Comparison of ENCODE assay signal across 10 cellular contexts in genomic region chr1:23904748-23905357, GRCh38. TPM values are rescaled to one million over a fixed set of nuclear protein-coding genes. Genes with fewer than 3 reads are reported as not detected.
A peak's percentile ranks its signal among the peaks of the same experiment; 100 is the strongest.
DNase-seq lines count a peak whose midpoint lies in the region; ATAC-seq, FAIRE-seq and TF ChIP-seq lines count a peak whose summit lies in the region.
"Had no signal": no experiment of that assay in that cellular context is flagged by ENCODE, and none has a peak within 500 bp of the region (broad histone marks: within the 10 kb centered on the region; RNA-seq: fewer than 3 reads in every experiment).

No MANE protein-coding gene starts in this region.

- H3K4me1 ChIP-seq in HAP-1 (no peaks in the 10 kb centered on the region), kidney (ENCODE audit: control insufficient read depth in 1 of 2, insufficient read depth in 1 of 2, low read depth in 1 of 2, low read length in 2 of 2) (peaks cover 0 to 4% of the 10 kb centered on the region in 2 donors)

- peak; percentile 35 for ATAC-seq in HG03095 (IDR thresholded peaks at IDR 0.05; ENCODE audit: unreplicated experiment)
- ATAC-seq: WTC11 had no signal

- H3K27ac Mint-ChIP-seq in activated CD4-positive, alpha-beta memory T cell treated with anti-CD3 and anti-CD28 coated beads for 36 hours: peak overlapping the region; percentile 1
- H3K27ac Mint-ChIP-seq: WTC11 had no signal

- intact Hi-C loops in activated CD4-positive, alpha-beta memory T cell treated with anti-CD3 and anti-CD28 coated beads for 36 hours (cut with micrococcal nuclease): loop anchor here (1.0 kb wide), 1 partner anchor 54 kb away; the partner anchor contains the start of gene PNRC2
- intact Hi-C loops in kidney (cut with DNase I): no loop called here

- in situ Hi-C loops in HAP-1 (cut with MboI; ENCODE audit: low sequenced_read_pairs): no loop called here

- H3K4me1 Mint-ChIP-seq in activated CD4-positive, alpha-beta memory T cell treated with anti-CD3 and anti-CD28 coated beads for 36 hours (ENCODE audit: low read depth): peaks cover 26% of the 10 kb centered on the region

- no peak for FAIRE-seq in kidney (lab: Jason Lieb, UNC)

- no peak overlapping the region for H3K9ac ChIP-seq in kidney (ENCODE audit: low read length in 2 of 2)

- peak; percentile 46 for DNase-seq in activated T-cell treated with anti-CD3 and anti-CD28 coated beads for 48 hours (ENCODE audit: low read depth)
- DNase-seq in activated T-cell treated with anti-CD3 and anti-CD28 coated beads, Interleukin-2, amount 50 U/mL, for 1 hour: no peak
- DNase-seq in activated CD4-positive, alpha-beta memory T cell treated with anti-CD3 and anti-CD28 coated beads for 36 hours: peak; percentile 78
- DNase-seq in stimulated activated CD8-positive, alpha-beta memory T cell treated with anti-CD3 and anti-CD28 coated beads, Interleukin-4, amount 100 ng/mL, for 48 hours: peak; percentile 69
- no peak for DNase-seq in cerebellar cortex (ENCODE audit: low spot score)
- no peak for DNase-seq in HAP-1 (ENCODE audit: low spot score in 2 of 2)
- DNase-seq in kidney: no peak
- DNase-seq: NCI-H226 had no signal

- no peak overlapping the region for H3K27ac ChIP-seq in kidney (ENCODE audit: low read depth in 2 of 2, low read length in 2 of 2)

- H3K4me3 Mint-ChIP-seq in activated CD4-positive, alpha-beta memory T cell treated with anti-CD3 and anti-CD28 coated beads for 36 hours: no peak overlapping the region
- H3K4me3 Mint-ChIP-seq: WTC11 had no signal

- peaks cover 3% of the 10 kb centered on the region for H3K36me3 Mint-ChIP-seq in activated CD4-positive, alpha-beta memory T cell treated with anti-CD3 and anti-CD28 coated beads for 36 hours
- H3K36me3 Mint-ChIP-seq: WTC11 had no signal

- no peaks in the 10 kb centered on the region for H3K9me3 Mint-ChIP-seq in activated CD4-positive, alpha-beta memory T cell treated with anti-CD3 and anti-CD28 coated beads for 36 hours
- H3K9me3 Mint-ChIP-seq: WTC11 had no signal

- CTCF ChIA-PET in activated CD4-positive, alpha-beta memory T cell treated with anti-CD3 and anti-CD28 coated beads for 36 hours (lab: Charles Lee): no interaction called here

- POLR2A ChIA-PET in activated CD4-positive, alpha-beta memory T cell treated with anti-CD3 and anti-CD28 coated beads for 36 hours (lab: Charles Lee): interaction anchor here (0.7 kb wide), 1 partner anchor 104 kb away, joined by 3 read pairs; the partner anchor contains the start of gene GALE

- H3K27me3 ChIP-seq in HAP-1 (ENCODE audit: low read depth): no peaks in the 10 kb centered on the region

- no peak overlapping the region for H3K4me3 ChIP-seq in HAP-1
- no peak overlapping the region for H3K4me3 ChIP-seq in kidney (ENCODE audit: low read length in 2 of 2)

- no peak for TF ChIP-seq CTCF in kidney (IDR thresholded peaks at IDR 0.05; ENCODE audit: borderline replicate concordance, extremely low read depth, insufficient read depth)

- H3K36me3 ChIP-seq in HAP-1 (replicated peaks): no peaks in the 10 kb centered on the region
- H3K36me3 ChIP-seq in kidney (ENCODE audit: control insufficient read depth in 1 of 2, insufficient read depth in 2 of 2, low read length in 2 of 2): no peaks in the 10 kb centered on the region

- peaks cover 23% of the 10 kb centered on the region for H3K27me3 Mint-ChIP-seq in activated CD4-positive, alpha-beta memory T cell treated with anti-CD3 and anti-CD28 coated beads for 36 hours

- H3K9me3 ChIP-seq in HAP-1: no peaks in the 10 kb centered on the region
- H3K9me3 ChIP-seq in kidney (ENCODE audit: control insufficient read depth in 1 of 2, low read length in 2 of 2): no peaks in the 10 kb centered on the region

RNA-seq across cellular contexts. Expression of gene CNR2, which starts 8.3 kb away (rescaled TPM):
- total RNA-seq in activated CD4-positive, alpha-beta memory T cell treated with anti-CD3 and anti-CD28 coated beads for 36 hours: not detected
- total RNA-seq in kidney: 0.57 TPM
- not detected for polyA plus RNA-seq in kidney (ENCODE audit: insufficient read depth, low read depth, low replicate concordance)
- total RNA-seq: WTC11 had no signal

RNA-seq across cellular contexts. Expression of gene FUCA1, which starts 36.8 kb away (rescaled TPM):
- 1 to 10 TPM; 5.3 to 5.4 TPM for total RNA-seq in activated CD4-positive, alpha-beta memory T cell treated with anti-CD3 and anti-CD28 coated beads for 36 hours
- 69.2 TPM for total RNA-seq in kidney
- 88.3 TPM for polyA plus RNA-seq in kidney (ENCODE audit: insufficient read depth, low read depth, low replicate concordance)

RNA-seq across cellular contexts. Expression of gene PNRC2, which starts 54.8 kb away (rescaled TPM):
- 100 to 1,000 TPM; 116 to 120 TPM for total RNA-seq in activated CD4-positive, alpha-beta memory T cell treated with anti-CD3 and anti-CD28 coated beads for 36 hours
- total RNA-seq in kidney: 107 TPM
- 86.3 TPM for polyA plus RNA-seq in kidney (ENCODE audit: insufficient read depth, low read depth, low replicate concordance)

Comparison
In these comparisons a context has a peak if more than half of its experiments do, and no peak if none do; other contexts are left out.
1. DNase-seq: peak in activated T-cell treated with anti-CD3 and anti-CD28 coated beads for 48 hours (single experiment), activated CD4-positive, alpha-beta memory T cell treated with anti-CD3 and anti-CD28 coated beads for 36 hours (single experiment) and stimulated activated CD8-positive, alpha-beta memory T cell treated with anti-CD3 and anti-CD28 coated beads, Interleukin-4, amount 100 ng/mL, for 48 hours (single experiment); none in activated T-cell treated with anti-CD3 and anti-CD28 coated beads, Interleukin-2, amount 50 U/mL, for 1 hour (single experiment), cerebellar cortex (single experiment), HAP-1 (0 of 2) and kidney (single experiment).
2. RNA of gene FUCA1, which starts 36.8 kb away (total RNA-seq): 69.2 TPM in kidney (single experiment); 5.3 to 5.4 TPM in activated CD4-positive, alpha-beta memory T cell treated with anti-CD3 and anti-CD28 coated beads for 36 hours; every median in the first group is over 10 times any median in the second.